Comparison of ENCODE assay signal across 1 cellular context in the genomic region with DNA sequence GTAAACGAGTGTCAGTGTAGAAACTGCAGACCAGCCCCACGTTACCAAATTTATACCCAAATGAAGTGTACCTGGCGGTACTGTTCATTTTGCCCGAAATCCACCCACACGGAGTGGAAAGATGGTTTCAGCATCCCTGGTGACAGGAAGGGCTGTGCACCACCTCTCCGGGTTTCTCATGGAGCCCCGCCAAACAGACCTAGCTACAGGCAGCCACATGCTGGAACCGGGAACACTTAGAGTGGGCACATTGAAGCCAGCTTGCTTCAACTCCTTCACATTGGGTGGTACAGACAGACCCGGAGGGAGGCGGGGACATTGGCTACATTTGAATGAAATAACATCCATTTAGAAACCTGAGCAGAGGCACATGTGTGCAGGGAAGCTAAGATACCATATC.
TF ChIP-seq lines count a peak whose summit lies in the region.

No MANE protein-coding gene starts in this region.

TF ChIP-seq in GM23338, 12 proteins besides CTCF, POLR2A, EP300 and RAD21 (continued from another document):
- TF ChIP-seq, protein P1, sequence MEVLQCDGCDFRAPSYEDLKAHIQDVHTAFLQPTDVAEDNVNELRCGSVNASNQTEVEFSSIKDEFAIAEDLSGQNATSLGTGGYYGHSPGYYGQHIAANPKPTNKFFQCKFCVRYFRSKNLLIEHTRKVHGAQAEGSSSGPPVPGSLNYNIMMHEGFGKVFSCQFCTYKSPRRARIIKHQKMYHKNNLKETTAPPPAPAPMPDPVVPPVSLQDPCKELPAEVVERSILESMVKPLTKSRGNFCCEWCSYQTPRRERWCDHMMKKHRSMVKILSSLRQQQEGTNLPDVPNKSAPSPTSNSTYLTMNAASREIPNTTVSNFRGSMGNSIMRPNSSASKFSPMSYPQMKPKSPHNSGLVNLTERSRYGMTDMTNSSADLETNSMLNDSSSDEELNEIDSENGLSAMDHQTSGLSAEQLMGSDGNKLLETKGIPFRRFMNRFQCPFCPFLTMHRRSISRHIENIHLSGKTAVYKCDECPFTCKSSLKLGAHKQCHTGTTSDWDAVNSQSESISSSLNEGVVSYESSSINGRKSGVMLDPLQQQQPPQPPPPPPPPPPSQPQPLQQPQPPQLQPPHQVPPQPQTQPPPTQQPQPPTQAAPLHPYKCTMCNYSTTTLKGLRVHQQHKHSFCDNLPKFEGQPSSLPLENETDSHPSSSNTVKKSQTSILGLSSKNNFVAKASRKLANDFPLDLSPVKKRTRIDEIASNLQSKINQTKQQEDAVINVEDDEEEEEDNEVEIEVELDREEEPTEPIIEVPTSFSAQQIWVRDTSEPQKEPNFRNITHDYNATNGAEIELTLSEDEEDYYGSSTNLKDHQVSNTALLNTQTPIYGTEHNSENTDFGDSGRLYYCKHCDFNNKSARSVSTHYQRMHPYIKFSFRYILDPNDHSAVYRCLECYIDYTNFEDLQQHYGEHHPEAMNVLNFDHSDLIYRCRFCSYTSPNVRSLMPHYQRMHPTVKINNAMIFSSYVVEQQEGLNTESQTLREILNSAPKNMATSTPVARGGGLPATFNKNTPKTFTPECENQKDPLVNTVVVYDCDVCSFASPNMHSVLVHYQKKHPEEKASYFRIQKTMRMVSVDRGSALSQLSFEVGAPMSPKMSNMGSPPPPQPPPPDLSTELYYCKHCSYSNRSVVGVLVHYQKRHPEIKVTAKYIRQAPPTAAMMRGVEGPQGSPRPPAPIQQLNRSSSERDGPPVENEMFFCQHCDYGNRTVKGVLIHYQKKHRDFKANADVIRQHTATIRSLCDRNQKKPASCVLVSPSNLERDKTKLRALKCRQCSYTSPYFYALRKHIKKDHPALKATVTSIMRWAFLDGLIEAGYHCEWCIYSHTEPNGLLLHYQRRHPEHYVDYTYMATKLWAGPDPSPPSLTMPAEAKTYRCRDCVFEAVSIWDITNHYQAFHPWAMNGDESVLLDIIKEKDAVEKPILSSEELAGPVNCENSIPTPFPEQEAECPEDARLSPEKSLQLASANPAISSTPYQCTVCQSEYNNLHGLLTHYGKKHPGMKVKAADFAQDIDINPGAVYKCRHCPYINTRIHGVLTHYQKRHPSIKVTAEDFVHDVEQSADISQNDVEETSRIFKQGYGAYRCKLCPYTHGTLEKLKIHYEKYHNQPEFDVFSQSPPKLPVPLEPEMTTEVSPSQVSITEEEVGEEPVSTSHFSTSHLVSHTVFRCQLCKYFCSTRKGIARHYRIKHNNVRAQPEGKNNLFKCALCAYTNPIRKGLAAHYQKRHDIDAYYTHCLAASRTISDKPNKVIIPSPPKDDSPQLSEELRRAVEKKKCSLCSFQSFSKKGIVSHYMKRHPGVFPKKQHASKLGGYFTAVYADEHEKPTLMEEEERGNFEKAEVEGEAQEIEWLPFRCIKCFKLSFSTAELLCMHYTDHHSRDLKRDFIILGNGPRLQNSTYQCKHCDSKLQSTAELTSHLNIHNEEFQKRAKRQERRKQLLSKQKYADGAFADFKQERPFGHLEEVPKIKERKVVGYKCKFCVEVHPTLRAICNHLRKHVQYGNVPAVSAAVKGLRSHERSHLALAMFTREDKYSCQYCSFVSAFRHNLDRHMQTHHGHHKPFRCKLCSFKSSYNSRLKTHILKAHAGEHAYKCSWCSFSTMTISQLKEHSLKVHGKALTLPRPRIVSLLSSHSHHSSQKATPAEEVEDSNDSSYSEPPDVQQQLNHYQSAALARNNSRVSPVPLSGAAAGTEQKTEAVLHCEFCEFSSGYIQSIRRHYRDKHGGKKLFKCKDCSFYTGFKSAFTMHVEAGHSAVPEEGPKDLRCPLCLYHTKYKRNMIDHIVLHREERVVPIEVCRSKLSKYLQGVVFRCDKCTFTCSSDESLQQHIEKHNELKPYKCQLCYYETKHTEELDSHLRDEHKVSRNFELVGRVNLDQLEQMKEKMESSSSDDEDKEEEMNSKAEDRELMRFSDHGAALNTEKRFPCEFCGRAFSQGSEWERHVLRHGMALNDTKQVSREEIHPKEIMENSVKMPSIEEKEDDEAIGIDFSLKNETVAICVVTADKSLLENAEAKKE (CRISPR knock-in tag; IDR thresholded peaks at IDR 0.05) = no peak
- TF ChIP-seq STAT1 (IDR thresholded peaks at IDR 0.05; ENCODE audit: unreplicated experiment) = no peak
- TF ChIP-seq JUNB (IDR thresholded peaks at IDR 0.05; ENCODE audit: unreplicated experiment) = no peak
- no peak for TF ChIP-seq CREB1 (CRISPR knock-in tag; IDR thresholded peaks at IDR 0.05; ENCODE audit: low read depth)
TF ChIP-seq in GM23338: peak in this region for 0.
